Comparison of ENCODE assay signal across 21 cellular contexts in the genomic region with DNA sequence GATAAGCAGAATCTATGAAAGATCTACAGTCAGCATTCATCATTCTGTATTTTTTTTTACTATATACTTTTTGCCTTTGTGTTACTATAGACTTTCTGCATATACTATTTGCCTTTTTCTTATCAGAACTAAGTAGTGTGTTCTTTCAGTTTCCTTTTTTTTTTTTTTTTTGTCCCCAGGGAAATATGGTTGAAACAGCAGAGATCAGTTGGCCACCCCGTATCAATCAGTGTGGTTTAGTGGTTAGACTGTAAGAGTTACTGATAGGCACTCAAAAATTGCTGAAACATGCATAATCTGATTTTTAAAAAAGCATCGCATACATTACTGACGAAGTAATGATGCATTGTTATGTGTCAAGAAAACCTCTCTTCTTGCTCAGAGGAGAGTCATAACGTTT.
"Had no signal": no experiment of that assay in that cellular context is flagged by ENCODE, and none has a peak within 500 bp of the region (broad histone marks: within the 10 kb centered on the region; RNA-seq: fewer than 3 reads in every experiment).

No MANE protein-coding gene starts in this region.

- H3K4me1 Mint-ChIP-seq: activated CD4-positive, alpha-beta T cell treated with anti-CD3 and anti-CD28 coated beads, Interleukin-2, amount 10 ng/mL, durations not matched to agents 7 days and 5 days; activated naive CD4-positive, alpha-beta T cell treated with anti-CD3 and anti-CD28 coated beads, Interleukin-2, amount 10 ng/mL, durations not matched to agents 7 days and 5 days; activated naive CD8-positive, alpha-beta T cell treated with anti-CD3 and anti-CD28 coated beads, Interleukin-2, amount 50 U/mL, for 24 hours; neural crest cell; stimulated activated naive CD8-positive, alpha-beta T cell treated with anti-CD3 and anti-CD28 coated beads, Interleukin-15, amount 100 ng/mL, for 72 hours had no signal

- H3K9me3 Mint-ChIP-seq: activated CD4-positive, alpha-beta T cell treated with anti-CD3 and anti-CD28 coated beads, Interleukin-2, amount 10 ng/mL, durations not matched to agents 7 days and 5 days; neural crest cell; stimulated activated naive CD8-positive, alpha-beta T cell treated with anti-CD3 and anti-CD28 coated beads, Interleukin-15, amount 100 ng/mL, for 72 hours; T-helper 2 cell treated with Interferon-gamma antibody and Interleukin-4, amounts not matched to agents 5 μg/mL and 100 μg/mL, for 36 hours had no signal

- DNase-seq: activated CD4-positive, alpha-beta T cell treated with anti-CD3 and anti-CD28 coated beads, Interleukin-2, amount 10 ng/mL, durations not matched to agents 7 days and 5 days; activated CD8-positive, alpha-beta memory T cell treated with anti-CD3 and anti-CD28 coated beads, Interleukin-2, amount 50 U/mL, for 4 hours; activated effector memory CD4-positive, alpha-beta T cell treated with Interleukin-2 at 50 U/mL for 16 hours; activated naive CD4-positive, alpha-beta T cell treated with anti-CD3 and anti-CD28 coated beads, Interleukin-2, amount 10 ng/mL, durations not matched to agents 7 days and 5 days; activated naive CD8-positive, alpha-beta T cell treated with anti-CD3 and anti-CD28 coated beads, Interleukin-2, amount 50 U/mL, for 24 hours; activated T-cell treated with anti-CD3 and anti-CD28 coated beads, Interleukin-2, amount 50 U/mL, for 48 hours; aorta; effector CD4-positive, alpha-beta T cell; heart right ventricle; left lung; right cardiac atrium; small intestine; stimulated activated CD4-positive, alpha-beta T cell treated with anti-CD3 and anti-CD28 coated beads, Interleukin-15, amount 100 ng/mL, for 24 hours; stimulated activated CD4-positive, alpha-beta T cell treated with anti-CD3 and anti-CD28 coated beads, Interleukin-2, amount 100 ng/mL, for 48 hours; stimulated activated naive CD8-positive, alpha-beta T cell treated with anti-CD3 and anti-CD28 coated beads, Interleukin-15, amount 100 ng/mL, for 72 hours; transverse colon; uterus had no signal

- FAIRE-seq: small intestine had no signal

- ATAC-seq: activated naive CD8-positive, alpha-beta T cell treated with anti-CD3 and anti-CD28 coated beads, Interleukin-2, amount 50 U/mL, for 24 hours; heart right ventricle; left lung; right cardiac atrium; stimulated activated naive CD8-positive, alpha-beta T cell treated with anti-CD3 and anti-CD28 coated beads, Interleukin-15, amount 100 ng/mL, for 72 hours had no signal

- H3K27me3 Mint-ChIP-seq: activated CD4-positive, alpha-beta T cell treated with anti-CD3 and anti-CD28 coated beads, Interleukin-2, amount 10 ng/mL, durations not matched to agents 7 days and 5 days; activated naive CD4-positive, alpha-beta T cell treated with anti-CD3 and anti-CD28 coated beads, Interleukin-2, amount 10 ng/mL, durations not matched to agents 7 days and 5 days; activated naive CD8-positive, alpha-beta T cell treated with anti-CD3 and anti-CD28 coated beads, Interleukin-2, amount 50 U/mL, for 24 hours; progenitor cell of endocrine pancreas; stimulated activated naive CD8-positive, alpha-beta T cell treated with anti-CD3 and anti-CD28 coated beads, Interleukin-15, amount 100 ng/mL, for 72 hours had no signal

- H3K27ac Mint-ChIP-seq: activated CD4-positive, alpha-beta T cell treated with anti-CD3 and anti-CD28 coated beads, Interleukin-2, amount 10 ng/mL, durations not matched to agents 7 days and 5 days; activated naive CD4-positive, alpha-beta T cell treated with anti-CD3 and anti-CD28 coated beads, Interleukin-2, amount 10 ng/mL, durations not matched to agents 7 days and 5 days; activated naive CD8-positive, alpha-beta T cell treated with anti-CD3 and anti-CD28 coated beads, Interleukin-2, amount 50 U/mL, for 24 hours; progenitor cell of endocrine pancreas; stimulated activated naive CD8-positive, alpha-beta T cell treated with anti-CD3 and anti-CD28 coated beads, Interleukin-15, amount 100 ng/mL, for 72 hours; T-helper 2 cell treated with Interferon-gamma antibody and Interleukin-4, amounts not matched to agents 5 μg/mL and 100 μg/mL, for 36 hours had no signal

- H3K36me3 ChIP-seq: heart right ventricle, left lung, suprapubic skin, transverse colon, uterus had no signal

- H3K4me3 Mint-ChIP-seq: activated CD4-positive, alpha-beta T cell treated with anti-CD3 and anti-CD28 coated beads, Interleukin-2, amount 10 ng/mL, durations not matched to agents 7 days and 5 days; activated naive CD4-positive, alpha-beta T cell treated with anti-CD3 and anti-CD28 coated beads, Interleukin-2, amount 10 ng/mL, durations not matched to agents 7 days and 5 days; activated naive CD8-positive, alpha-beta T cell treated with anti-CD3 and anti-CD28 coated beads, Interleukin-2, amount 50 U/mL, for 24 hours; neural crest cell; stimulated activated naive CD8-positive, alpha-beta T cell treated with anti-CD3 and anti-CD28 coated beads, Interleukin-15, amount 100 ng/mL, for 72 hours; T-helper 2 cell treated with Interferon-gamma antibody and Interleukin-4, amounts not matched to agents 5 μg/mL and 100 μg/mL, for 36 hours had no signal

- H3K36me3 Mint-ChIP-seq: activated naive CD4-positive, alpha-beta T cell treated with anti-CD3 and anti-CD28 coated beads, Interleukin-2, amount 10 ng/mL, durations not matched to agents 7 days and 5 days had no signal

- H3K27ac ChIP-seq: heart right ventricle, left lung, suprapubic skin, transverse colon, uterus had no signal

- H3K27me3 ChIP-seq: heart right ventricle, left lung, suprapubic skin, transverse colon, uterus had no signal

- H3K9me3 ChIP-seq: suprapubic skin, transverse colon, uterus had no signal

- H3K4me3 ChIP-seq: heart right ventricle, left lung, suprapubic skin, transverse colon, uterus had no signal

- H3K4me1 ChIP-seq: heart right ventricle, left lung, suprapubic skin, transverse colon, uterus had no signal
